ENCODE assay signal across 10 cellular contexts in the genomic region with DNA sequence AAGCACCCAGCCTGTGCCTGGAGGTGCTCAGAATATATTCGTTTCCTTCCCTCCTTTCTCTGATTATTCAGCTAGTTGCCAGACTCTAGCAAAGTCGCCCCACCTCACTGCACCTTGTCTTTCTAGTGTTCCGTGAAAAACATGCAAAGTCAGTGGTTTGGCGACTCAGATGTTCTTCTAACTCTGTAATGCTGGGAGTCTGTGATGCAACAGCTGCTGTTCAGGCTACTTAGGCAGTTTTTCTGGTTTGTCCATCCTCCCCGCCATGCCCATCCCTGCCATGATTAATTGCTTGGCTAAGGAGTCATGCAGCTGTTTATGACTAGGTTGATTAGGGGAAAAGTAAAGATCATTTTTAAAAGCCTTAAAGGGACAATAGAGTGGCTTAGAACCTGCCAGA.
DNase-seq lines count a peak whose midpoint lies in the region; ATAC-seq, FAIRE-seq and TF ChIP-seq lines count a peak whose summit lies in the region.
"Had no signal": no experiment of that assay in that cellular context is flagged by ENCODE, and none has a peak within 500 bp of the region (broad histone marks: within the 10 kb centered on the region; RNA-seq: fewer than 3 reads in every experiment).

No MANE protein-coding gene starts in this region.

- no peaks in the 10 kb centered on the region for H3K9me3 Mint-ChIP-seq in astrocyte (ENCODE audit: unreplicated experiment)
- peaks cover 8% of the 10 kb centered on the region for H3K9me3 Mint-ChIP-seq in nephron

- H3K9me3 ChIP-seq in astrocyte (ENCODE audit: insufficient read depth, low read depth, low read length) (no peaks in the 10 kb centered on the region), tibial artery (no peaks in the 10 kb centered on the region), SK-N-SH (no peaks in the 10 kb centered on the region)

- H3K4me1 ChIP-seq in astrocyte (ENCODE audit: insufficient read depth, low read length) (peaks cover 5% of the 10 kb centered on the region), tibial artery (no peaks in the 10 kb centered on the region), SK-N-SH (ENCODE audit: control insufficient read depth in 1 of 2, insufficient read depth in 2 of 2, low read depth in 1 of 2, low read length in 1 of 2) (no peaks in the 10 kb centered on the region)

- intact Hi-C loops in tibial artery (cut with DNase I; ENCODE audit: low total_unique reads), result no loop called here

- no peak overlapping the region for H2AFZ ChIP-seq in astrocyte (ENCODE audit: low read depth, low read length)
- H2AFZ ChIP-seq in SK-N-SH (ENCODE audit: low read depth), result no peak overlapping the region

- 50% methylated on average over 5 of the region's 5 CpGs for WGBS in SK-N-SH (ENCODE audit: low lambda C conversion rate)

- peak; percentile 96 for ATAC-seq in GM18907 (IDR thresholded peaks at IDR 0.05; ENCODE audit: unreplicated experiment)

- H3K27ac Mint-ChIP-seq in astrocyte (ENCODE audit: unreplicated experiment), result peak overlapping the region; percentile 60
- peak overlapping the region; percentile 18 to 41 (median 39) for H3K27ac Mint-ChIP-seq in nephron

- H3K9me2 ChIP-seq in SK-N-SH, result no peaks in the 10 kb centered on the region; the same call in 1 of the 2 replicates

- no peak for TF ChIP-seq RAD21 in SK-N-SH (IDR thresholded peaks at IDR 0.05; ENCODE audit: low read length)

- no peak for FAIRE-seq in astrocyte (lab: Jason Lieb, UNC)

- H3K36me3 ChIP-seq in astrocyte (ENCODE audit: insufficient read depth, low read length), result no peaks in the 10 kb centered on the region
- H3K36me3 ChIP-seq in tibial artery, result no peaks in the 10 kb centered on the region
- H3K36me3 ChIP-seq in SK-N-SH (replicated peaks in 1 of 2; ENCODE audit: control insufficient read depth in 1 of 2, insufficient read depth in 2 of 2, low read length in 1 of 2), result no peaks in the 10 kb centered on the region

- no peak overlapping the region for H3K4me2 ChIP-seq in astrocyte (ENCODE audit: low read length)
- H3K4me2 ChIP-seq in SK-N-SH, result no peak overlapping the region

- H3K4me3 Mint-ChIP-seq in astrocyte (ENCODE audit: unreplicated experiment), result no peak overlapping the region
- no peak overlapping the region for H3K4me3 Mint-ChIP-seq in nephron

- H3K36me3 Mint-ChIP-seq in astrocyte (ENCODE audit: low read depth, unreplicated experiment), result no peaks in the 10 kb centered on the region
- H3K36me3 Mint-ChIP-seq in nephron (ENCODE audit: low read depth), result no peaks in the 10 kb centered on the region

- TF ChIP-seq CTCF in astrocyte (IDR thresholded peaks at IDR 0.05; ENCODE audit: insufficient read depth, low read depth, low read length) (no peak), nephron (IDR thresholded peaks at IDR 0.05; ENCODE audit: unreplicated experiment in 3 of 3) (no peak), tibial artery (IDR thresholded peaks at IDR 0.05) (no peak), SK-N-SH (IDR thresholded peaks at IDR 0.05) (no peak)

- H3K27ac ChIP-seq in astrocyte (ENCODE audit: low read depth, low read length) (no peak overlapping the region), tibial artery (no peak overlapping the region), SK-N-SH (ENCODE audit: low read depth in 2 of 2, low read length in 1 of 2) (no peak overlapping the region)
- H3K27ac ChIP-seq: HL-60 had no signal

- H4K20me1 ChIP-seq in astrocyte (ENCODE audit: insufficient read depth, low read length), result no peaks in the 10 kb centered on the region
- H4K20me1 ChIP-seq in SK-N-SH (ENCODE audit: insufficient read depth), result no peaks in the 10 kb centered on the region

- H3K79me2 ChIP-seq in astrocyte (ENCODE audit: insufficient read depth, low read length) (no peaks in the 10 kb centered on the region), SK-N-SH (ENCODE audit: insufficient read depth) (no peaks in the 10 kb centered on the region)

- H3F3A ChIP-seq in SK-N-SH (replicated peaks; ENCODE audit: insufficient read depth), result peaks cover 3% of the 10 kb centered on the region

- no peak overlapping the region for H3K9ac ChIP-seq in astrocyte (ENCODE audit: low read length)
- no peak overlapping the region for H3K9ac ChIP-seq in SK-N-SH

- no peaks in the 10 kb centered on the region for H3K27me3 ChIP-seq in astrocyte (ENCODE audit: insufficient read depth, low read length)
- no peaks in the 10 kb centered on the region for H3K27me3 ChIP-seq in tibial artery
- no peaks in the 10 kb centered on the region for H3K27me3 ChIP-seq in SK-N-SH (ENCODE audit: insufficient read depth)

- CTCF ChIA-PET in SK-N-SH (lab: Yijun Ruan, JAX), result interaction anchor here (1.0 kb wide), 1 partner anchor 59 kb away, joined by 3 read pairs; no protein-coding TSS in a partner anchor

- H3K27me3 Mint-ChIP-seq in astrocyte (ENCODE audit: low read depth, unreplicated experiment), result no peaks in the 10 kb centered on the region
- H3K27me3 Mint-ChIP-seq in nephron (ENCODE audit: low read depth), result peaks cover 6% of the 10 kb centered on the region

- DNase-seq in HT1080 (ENCODE audit: low read depth), result peak; percentile 18
- peak; percentile 79 for DNase-seq in astrocyte (ENCODE audit: low read depth)
- DNase-seq in tibial artery, result no peak
- DNase-seq in amygdala (lab: John Stamatoyannopoulos, UW), result no peak
- DNase-seq in NCI-H1694 treated with DMSO at 0.1 percent for 48 hours (lab: John Stamatoyannopoulos, UW), result no peak
- DNase-seq in SK-N-SH, result no peak
- DNase-seq: effector CD8-positive, alpha-beta T cell had no signal

- POLR2A ChIA-PET in SK-N-SH (lab: Yijun Ruan, JAX), result no interaction called here

- H3K4me3 ChIP-seq in astrocyte (ENCODE audit: insufficient read depth, low read depth, low read length), result no peak overlapping the region
- no peak overlapping the region for H3K4me3 ChIP-seq in tibial artery
- H3K4me3 ChIP-seq in SK-N-SH (ENCODE audit: low read depth in 2 of 2, low read length in 1 of 2), result no peak overlapping the region

- no peak for TF ChIP-seq EP300 in SK-N-SH (IDR thresholded peaks at IDR 0.05; ENCODE audit: borderline replicate concordance in 1 of 2, low read depth in 1 of 2, low read length in 1 of 2)

- H3K4me1 Mint-ChIP-seq in astrocyte (ENCODE audit: low read depth, unreplicated experiment), result peaks cover 21% of the 10 kb centered on the region
- H3K4me1 Mint-ChIP-seq in nephron, result peaks cover 16% of the 10 kb centered on the region

TF ChIP-seq in SK-N-SH, 30 proteins besides CTCF, POLR2A, EP300 and RAD21:
- TF ChIP-seq, protein P1, sequence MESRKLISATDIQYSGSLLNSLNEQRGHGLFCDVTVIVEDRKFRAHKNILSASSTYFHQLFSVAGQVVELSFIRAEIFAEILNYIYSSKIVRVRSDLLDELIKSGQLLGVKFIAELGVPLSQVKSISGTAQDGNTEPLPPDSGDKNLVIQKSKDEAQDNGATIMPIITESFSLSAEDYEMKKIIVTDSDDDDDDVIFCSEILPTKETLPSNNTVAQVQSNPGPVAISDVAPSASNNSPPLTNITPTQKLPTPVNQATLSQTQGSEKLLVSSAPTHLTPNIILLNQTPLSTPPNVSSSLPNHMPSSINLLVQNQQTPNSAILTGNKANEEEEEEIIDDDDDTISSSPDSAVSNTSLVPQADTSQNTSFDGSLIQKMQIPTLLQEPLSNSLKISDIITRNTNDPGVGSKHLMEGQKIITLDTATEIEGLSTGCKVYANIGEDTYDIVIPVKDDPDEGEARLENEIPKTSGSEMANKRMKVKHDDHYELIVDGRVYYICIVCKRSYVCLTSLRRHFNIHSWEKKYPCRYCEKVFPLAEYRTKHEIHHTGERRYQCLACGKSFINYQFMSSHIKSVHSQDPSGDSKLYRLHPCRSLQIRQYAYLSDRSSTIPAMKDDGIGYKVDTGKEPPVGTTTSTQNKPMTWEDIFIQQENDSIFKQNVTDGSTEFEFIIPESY (IDR thresholded peaks at IDR 0.05; ENCODE audit: borderline replicate concordance, low read depth), result no peak
- TF ChIP-seq NFIC (IDR thresholded peaks at IDR 0.05; ENCODE audit: borderline replicate concordance) (no peak), NRF1 (IDR thresholded peaks at IDR 0.05; ENCODE audit: low read depth, low read length) (no peak), GABPA (IDR thresholded peaks at IDR 0.05; ENCODE audit: low read depth) (no peak), EZH2phosphoT487 (IDR thresholded peaks at IDR 0.05; ENCODE audit: borderline replicate concordance, low read depth) (no peak), JUND (IDR thresholded peaks at IDR 0.05) (no peak), CHD2 (IDR thresholded peaks at IDR 0.05; ENCODE audit: low read length, partially characterized antibody) (no peak), RFX5 (IDR thresholded peaks at IDR 0.05; ENCODE audit: low read length) (no peak), MXI1 (IDR thresholded peaks at IDR 0.05; ENCODE audit: low read depth, low read length) (no peak), FOSL2 (IDR thresholded peaks at IDR 0.05; ENCODE audit: borderline replicate concordance, low read depth) (no peak), SIN3A (IDR thresholded peaks at IDR 0.05; ENCODE audit: borderline replicate concordance, low read depth, low read length) (no peak), YY1 (IDR thresholded peaks at IDR 0.05; ENCODE audit: low read depth) (no peak)
- TF ChIP-seq, protein P2, sequence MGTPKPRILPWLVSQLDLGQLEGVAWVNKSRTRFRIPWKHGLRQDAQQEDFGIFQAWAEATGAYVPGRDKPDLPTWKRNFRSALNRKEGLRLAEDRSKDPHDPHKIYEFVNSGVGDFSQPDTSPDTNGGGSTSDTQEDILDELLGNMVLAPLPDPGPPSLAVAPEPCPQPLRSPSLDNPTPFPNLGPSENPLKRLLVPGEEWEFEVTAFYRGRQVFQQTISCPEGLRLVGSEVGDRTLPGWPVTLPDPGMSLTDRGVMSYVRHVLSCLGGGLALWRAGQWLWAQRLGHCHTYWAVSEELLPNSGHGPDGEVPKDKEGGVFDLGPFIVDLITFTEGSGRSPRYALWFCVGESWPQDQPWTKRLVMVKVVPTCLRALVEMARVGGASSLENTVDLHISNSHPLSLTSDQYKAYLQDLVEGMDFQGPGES (IDR thresholded peaks at IDR 0.05; ENCODE audit: low read depth, low read length), result no peak

Comparison
In these comparisons a context has a peak if more than half of its experiments do, and no peak if none do; other contexts are left out.
1. DNase-seq: peak in HT1080 (single experiment) and astrocyte (single experiment); none in tibial artery (0 of 2), amygdala (0 of 56), NCI-H1694 treated with DMSO at 0.1 percent for 48 hours (single experiment) and SK-N-SH (single experiment).